Comparison of ENCODE assay signal across 27 cellular contexts in genomic region chr19:39356073-39356472, GRCh38. TPM values are rescaled to one million over a fixed set of nuclear protein-coding genes. Genes with fewer than 3 reads are reported as not detected.
DNase-seq lines count a peak whose midpoint lies in the region; ATAC-seq and TF ChIP-seq lines count a peak whose summit lies in the region.
"Had no signal": no experiment of that assay in that cellular context is flagged by ENCODE, and none has a peak within 500 bp of the region (broad histone marks: within the 10 kb centered on the region; RNA-seq: fewer than 3 reads in every experiment).

No MANE protein-coding gene starts in this region.

- POLR2A ChIA-PET in OCI-LY7 (lab: Charles Lee): interaction anchor here (1.2 to 1.4 kb wide), 2 partner anchors 21 to 47 kb away, joined by 3 read pairs; no protein-coding TSS in a partner anchor

- TF ChIP-seq CTCF in OCI-LY7 (conservative IDR thresholded peaks at IDR 0.05; ENCODE audit: low read length): no peak

- no peak overlapping the region for H3K4me3 Mint-ChIP-seq in activated T-cell treated with anti-CD3 and anti-CD28 coated beads, Interleukin-2, amount 50 U/mL, for 24 hours
- no peak overlapping the region for H3K4me3 Mint-ChIP-seq in activated T-helper 17 cell treated with anti-CD3 and anti-CD28 coated beads, Interleukin-2, amount 50 U/mL, for 72 hours
- H3K4me3 Mint-ChIP-seq: CD4-positive, alpha-beta T cell had no signal

- H3K9me2 ChIP-seq in OCI-LY7 (ENCODE audit: insufficient read depth, low read length): no peaks in the 10 kb centered on the region

- no peaks in the 10 kb centered on the region for H3K27me3 ChIP-seq in layer of hippocampus (ENCODE audit: control insufficient read depth, insufficient read depth, low read length)
- H3K27me3 ChIP-seq in right cardiac atrium (ENCODE audit: control insufficient read depth, insufficient read depth): no peaks in the 10 kb centered on the region
- H3K27me3 ChIP-seq: BLaER1 had no signal

- H3K4me2 ChIP-seq in OCI-LY7 (ENCODE audit: low read length): no peak overlapping the region
- H3K4me2 ChIP-seq: BLaER1 had no signal

- DNase-seq in activated T-cell treated with anti-CD3 and anti-CD28 coated beads, Interleukin-2, amount 50 U/mL, for 24 hours: no peak
- DNase-seq in activated T-cell treated with anti-CD3 and anti-CD28 coated beads, Interleukin-2, amount 50 U/mL, for 48 hours: no peak
- DNase-seq in substantia nigra (lab: John Stamatoyannopoulos, UW) (no peak), OCI-LY7 (ENCODE audit: low spot score) (no peak), NCI-H128 (lab: John Stamatoyannopoulos, UW; ENCODE audit: unreplicated experiment) (no peak), right cardiac atrium (no peak)
- DNase-seq: 8988T; ACHN; CD4-positive, alpha-beta T cell; DMS53; GM23248; Kasumi-1; MV-4-11; NCI-H1105; NCI-H146; NCI-H1930; NCI-H2107; NCI-H524; NCI-H774; SHP77 had no signal

- H3K27ac Mint-ChIP-seq in activated T-cell treated with anti-CD3 and anti-CD28 coated beads, Interleukin-2, amount 50 U/mL, for 24 hours: peak overlapping the region; percentile 46
- peak overlapping the region; percentile 56 for H3K27ac Mint-ChIP-seq in activated T-helper 17 cell treated with anti-CD3 and anti-CD28 coated beads, Interleukin-2, amount 50 U/mL, for 72 hours
- H3K27ac Mint-ChIP-seq: CD4-positive, alpha-beta T cell had no signal

- peaks cover 84% of the 10 kb centered on the region for H3K36me3 ChIP-seq in OCI-LY7 (ENCODE audit: insufficient read depth, low read length)

- no peak overlapping the region for H2AFZ ChIP-seq in OCI-LY7 (ENCODE audit: low read length)
- H2AFZ ChIP-seq: GM23248 had no signal

- no TSS peak for BruUV-seq in OCI-LY7 (replicated peaks; lab: Mats Ljungman, UMichigan)

- H3K4me3 ChIP-seq in OCI-LY7 (ENCODE audit: low read depth, low read length, poor library complexity, severe bottlenecking) (no peak overlapping the region), right cardiac atrium (ENCODE audit: low read length) (no peak overlapping the region)
- H3K4me3 ChIP-seq: BLaER1, GM23248 had no signal

- no peaks in the 10 kb centered on the region for H3K9me3 Mint-ChIP-seq in activated T-cell treated with anti-CD3 and anti-CD28 coated beads, Interleukin-2, amount 50 U/mL, for 24 hours
- H3K9me3 Mint-ChIP-seq in activated T-helper 17 cell treated with anti-CD3 and anti-CD28 coated beads, Interleukin-2, amount 50 U/mL, for 72 hours: no peaks in the 10 kb centered on the region
- H3K9me3 Mint-ChIP-seq: CD4-positive, alpha-beta T cell had no signal

- peak overlapping the region; percentile 52 for H3K27ac ChIP-seq in layer of hippocampus (ENCODE audit: low read depth, low read length)
- H3K27ac ChIP-seq in substantia nigra (ENCODE audit: low read depth, low read length, poor library complexity, severe bottlenecking): peak overlapping the region; percentile 13
- no peak overlapping the region for H3K27ac ChIP-seq in OCI-LY7 (ENCODE audit: low read depth, low read length, poor library complexity, severe bottlenecking)
- no peak overlapping the region for H3K27ac ChIP-seq in right cardiac atrium (ENCODE audit: low read length)
- H3K27ac ChIP-seq: BLaER1, GM23248, RWPE1 had no signal

- H3K27me3 Mint-ChIP-seq in activated T-cell treated with anti-CD3 and anti-CD28 coated beads, Interleukin-2, amount 50 U/mL, for 24 hours: no peaks in the 10 kb centered on the region
- no peaks in the 10 kb centered on the region for H3K27me3 Mint-ChIP-seq in activated T-helper 17 cell treated with anti-CD3 and anti-CD28 coated beads, Interleukin-2, amount 50 U/mL, for 72 hours
- H3K27me3 Mint-ChIP-seq: CD4-positive, alpha-beta T cell had no signal

- no peaks in the 10 kb centered on the region for H4K20me1 ChIP-seq in OCI-LY7 (ENCODE audit: insufficient read depth, low read length)

- 89% methylated on average over 3 of the region's 3 CpGs for WGBS in right cardiac atrium

- ATAC-seq in activated T-helper 17 cell treated with anti-CD3 and anti-CD28 coated beads, Interleukin-2, amount 50 U/mL, for 72 hours (replicated peaks): no peak
- no peak for ATAC-seq in right cardiac atrium

- intact Hi-C loops in OCI-LY7 (cut with micrococcal nuclease; ENCODE audit: unreplicated experiment) (no loop called here), right cardiac atrium (cut with DNase I) (no loop called here)

- no peaks in the 10 kb centered on the region for H3K9me3 ChIP-seq in OCI-LY7 (ENCODE audit: low read length)
- no peaks in the 10 kb centered on the region for H3K9me3 ChIP-seq in right cardiac atrium (ENCODE audit: control insufficient read depth, low read length)
- H3K9me3 ChIP-seq: BLaER1 had no signal

- peaks cover 14% of the 10 kb centered on the region for H3K4me1 Mint-ChIP-seq in activated T-cell treated with anti-CD3 and anti-CD28 coated beads, Interleukin-2, amount 50 U/mL, for 24 hours (ENCODE audit: low read depth)
- peaks cover 4% of the 10 kb centered on the region for H3K4me1 Mint-ChIP-seq in activated T-helper 17 cell treated with anti-CD3 and anti-CD28 coated beads, Interleukin-2, amount 50 U/mL, for 72 hours

- CTCF ChIA-PET in OCI-LY7 (lab: Charles Lee; ENCODE audit: unreplicated experiment): no interaction called here

- H3K36me3 Mint-ChIP-seq in activated T-cell treated with anti-CD3 and anti-CD28 coated beads, Interleukin-2, amount 50 U/mL, for 24 hours (ENCODE audit: low read depth): peaks cover 91% of the 10 kb centered on the region
- peaks cover 95% of the 10 kb centered on the region for H3K36me3 Mint-ChIP-seq in activated T-helper 17 cell treated with anti-CD3 and anti-CD28 coated beads, Interleukin-2, amount 50 U/mL, for 72 hours (ENCODE audit: low read depth)

- H3K4me1 ChIP-seq in OCI-LY7 (ENCODE audit: insufficient read depth, low read length, poor library complexity, severe bottlenecking) (peaks cover 8% of the 10 kb centered on the region), right cardiac atrium (ENCODE audit: control insufficient read depth, insufficient read depth, low read length) (no peaks in the 10 kb centered on the region)

- H3K79me2 ChIP-seq in OCI-LY7 (ENCODE audit: insufficient read depth, low read depth, low read length): no peaks in the 10 kb centered on the region

RNA-seq across cellular contexts. Expression of gene SAMD4B, which starts 13.9 kb away (rescaled TPM):
- 10 to 100 TPM; 52.8 to 75.1 TPM for total RNA-seq in activated T-helper 17 cell treated with anti-CD3 and anti-CD28 coated beads, Interleukin-2, amount 50 U/mL, for 72 hours
- total RNA-seq in OCI-LY7 (2014; rRNA removed; shearing (Covaris generic)): 46.2 and 59.4 TPM in 2 replicates
- 60.0 and 68.8 TPM in 2 replicates for total RNA-seq in OCI-LY7 (2022)
- total RNA-seq in right cardiac atrium: 10 to 100 TPM; 43.2 to 85.3 (median 55.1) TPM
- 71.5 TPM for polyA plus RNA-seq in right cardiac atrium

RNA-seq across cellular contexts. Expression of gene GMFG, which starts 20.2 kb away (rescaled TPM):
- 100 to 1,000 TPM; 330 to 351 TPM for total RNA-seq in activated T-helper 17 cell treated with anti-CD3 and anti-CD28 coated beads, Interleukin-2, amount 50 U/mL, for 72 hours
- total RNA-seq in OCI-LY7 (2014; rRNA removed; shearing (Covaris generic)): 135 and 183 TPM in 2 replicates
- total RNA-seq in OCI-LY7 (2022) (230 and 314 TPM in 2 replicates), right cardiac atrium (10 to 100 TPM; 14.4 to 20.4 (median 17.9) TPM)
- 20.2 TPM for polyA plus RNA-seq in right cardiac atrium
- total RNA-seq: G401, GM23248, H7, HT-29 had no signal

RNA-seq across cellular contexts. Expression of gene PAF1, which starts 34.8 kb away (rescaled TPM):
- total RNA-seq in activated T-helper 17 cell treated with anti-CD3 and anti-CD28 coated beads, Interleukin-2, amount 50 U/mL, for 72 hours: 10 to 100 TPM; 46.6 to 58.6 TPM
- total RNA-seq in OCI-LY7 (2014; rRNA removed; shearing (Covaris generic)): 33.1 and 35.4 TPM in 2 replicates
- total RNA-seq in OCI-LY7 (2022): 45.9 and 46.8 TPM in 2 replicates
- total RNA-seq in right cardiac atrium: 10 to 100 TPM; 41.0 to 42.8 (median 41.3) TPM
- 43.5 TPM for polyA plus RNA-seq in right cardiac atrium

RNA-seq across cellular contexts. Expression of gene MED29, which starts 35.1 kb away (rescaled TPM):
- 10 to 100 TPM; 24.6 to 27.7 TPM for total RNA-seq in activated T-helper 17 cell treated with anti-CD3 and anti-CD28 coated beads, Interleukin-2, amount 50 U/mL, for 72 hours
- total RNA-seq in OCI-LY7 (2014; rRNA removed; shearing (Covaris generic)): 15.7 and 28.3 TPM in 2 replicates
- total RNA-seq in OCI-LY7 (2022) (31.2 and 31.3 TPM in 2 replicates), right cardiac atrium (10 to 100 TPM; 25.1 to 31.8 (median 27.0) TPM)
- 38.3 TPM for polyA plus RNA-seq in right cardiac atrium

RNA-seq across cellular contexts. Expression of gene LRFN1, which starts 35.4 kb away (rescaled TPM):
- total RNA-seq in activated T-helper 17 cell treated with anti-CD3 and anti-CD28 coated beads, Interleukin-2, amount 50 U/mL, for 72 hours: 1 to 10 TPM; 3.7 to 10.0 TPM
- total RNA-seq in OCI-LY7 (2014; rRNA removed; shearing (Covaris generic)): 1.2 and 2.0 TPM in 2 replicates
- total RNA-seq in OCI-LY7 (2022): 2.8 and 3.6 TPM in 2 replicates
- under 1 TPM; 0.33 to 0.96 (median 0.86) TPM for total RNA-seq in right cardiac atrium
- 0.63 TPM for polyA plus RNA-seq in right cardiac atrium
- total RNA-seq: GM23248 had no signal
- polyA plus RNA-seq: GM23248 had no signal

Comparison
In these comparisons a context has a peak if more than half of its experiments do, and no peak if none do; other contexts are left out.
1. H3K27ac ChIP-seq: peak in layer of hippocampus (single experiment) and substantia nigra (single experiment); none in OCI-LY7 (single experiment) and right cardiac atrium (single experiment).
2. RNA of gene GMFG, which starts 20.2 kb away (total RNA-seq): 330 to 351 TPM in activated T-helper 17 cell treated with anti-CD3 and anti-CD28 coated beads, Interleukin-2, amount 50 U/mL, for 72 hours and 135 to 314 TPM in OCI-LY7; 14.4 to 20.4 TPM in right cardiac atrium; every median in the first group is over 4 times any median in the second.